In genomic region chr1:20136249-20136648, GRCh38 we compare ENCODE assay signal across 22 cellular contexts. TPM values are rescaled to one million over a fixed set of nuclear protein-coding genes. Genes with fewer than 3 reads are reported as not detected.
DNase-seq lines count a peak whose midpoint lies in the region; ATAC-seq and TF ChIP-seq lines count a peak whose summit lies in the region.
"Had no signal": no experiment of that assay in that cellular context is flagged by ENCODE, and none has a peak within 500 bp of the region (broad histone marks: within the 10 kb centered on the region; RNA-seq: fewer than 3 reads in every experiment).

No MANE protein-coding gene starts in this region.

- no TSS peak for BruUV-seq in PC-9 (replicated peaks; lab: Mats Ljungman, UMichigan)

- H3K4me3 ChIP-seq in PC-9 (no peak overlapping the region), lower leg skin (ENCODE audit: low read depth, poor library complexity, severe bottlenecking) (no peak overlapping the region)
- H3K4me3 ChIP-seq: BLaER1, GM12878, GM23338 had no signal

- WGBS in lower leg skin, 2 donors, result 93 to 96% methylated on average over 3 of the region's 3 CpGs

- H2AFZ ChIP-seq in PC-9, result no peak overlapping the region
- H2AFZ ChIP-seq: GM23338 had no signal

- H3K27ac Mint-ChIP-seq in chondrocyte (ENCODE audit: unreplicated experiment), result no peak overlapping the region
- H3K27ac Mint-ChIP-seq: B cell; CD4-positive, alpha-beta T cell; CD8-positive, alpha-beta memory T cell; GM23338 had no signal

- TF ChIP-seq CTCF in PC-9 (conservative IDR thresholded peaks at IDR 0.05) (no peak), chondrocyte (IDR thresholded peaks at IDR 0.05) (no peak), lower leg skin (IDR thresholded peaks at IDR 0.05) (no peak)

- H3K36me3 ChIP-seq in PC-9 (ENCODE audit: low read depth), result no peaks in the 10 kb centered on the region
- H3K36me3 ChIP-seq: BLaER1 had no signal

- peak overlapping the region; percentile 61 for H3K27ac ChIP-seq in PC-9
- H3K27ac ChIP-seq: 22Rv1, BLaER1, C4-2B had no signal

- TF ChIP-seq POLR2A in lower leg skin (IDR thresholded peaks at IDR 0.05), result no peak

- DNase-seq in activated effector memory CD4-positive, alpha-beta T cell treated with anti-CD3 and anti-CD28 coated beads, Interleukin-2, amount 50 U/mL, for 16 hours, result peak; percentile 4
- DNase-seq in activated effector memory CD4-positive, alpha-beta T cell treated with Interleukin-2 at 50 U/mL for 16 hours, result no peak
- no peak for DNase-seq in PC-9
- DNase-seq in chondrocyte (ENCODE audit: low spot score), result peak; percentile 8
- DNase-seq in posterior vena cava (ENCODE audit: low spot score), result peak; percentile 12
- DNase-seq in lower leg skin (ENCODE audit: low spot score in 2 of 2), result no peak
- DNase-seq: CD4-positive, alpha-beta T cell; CD8-positive, alpha-beta memory T cell; DMS 273 treated with DMSO at 0.1 percent for 48 hours; DMS79; EL; GDM1; H7; HCEC 1CT had no signal

- POLR2A ChIA-PET in PC-9 (lab: Charles Lee; ENCODE audit: unreplicated experiment), result no interaction called here

- H3K4me1 Mint-ChIP-seq in chondrocyte (ENCODE audit: low read depth), result no peaks in the 10 kb centered on the region
- H3K4me1 Mint-ChIP-seq: B cell; CD8-positive, alpha-beta memory T cell; GM23338 had no signal

- no peak overlapping the region for H3K4me3 Mint-ChIP-seq in chondrocyte (ENCODE audit: unreplicated experiment)
- H3K4me3 Mint-ChIP-seq: B cell; CD4-positive, alpha-beta T cell; CD8-positive, alpha-beta memory T cell; GM23338 had no signal

- no peaks in the 10 kb centered on the region for H4K20me1 ChIP-seq in PC-9 (ENCODE audit: insufficient read depth)
- H4K20me1 ChIP-seq: BLaER1 had no signal

- ATAC-seq in HG03460 (IDR thresholded peaks at IDR 0.05; ENCODE audit: unreplicated experiment), result no peak
- no peak for ATAC-seq in HG03442 (IDR thresholded peaks at IDR 0.05; ENCODE audit: unreplicated experiment)
- ATAC-seq: GM12878, GM23338 had no signal

- H3F3A ChIP-seq in PC-9 (ENCODE audit: insufficient read depth, low read depth), result peaks cover 7% of the 10 kb centered on the region; the same call in 1 of the 2 replicates

- H3K9me2 ChIP-seq in PC-9 (ENCODE audit: insufficient read depth), result no peaks in the 10 kb centered on the region

- no peaks in the 10 kb centered on the region for H3K27me3 ChIP-seq in PC-9 (ENCODE audit: insufficient read depth, low read depth)
- H3K27me3 ChIP-seq: BLaER1 had no signal

- H3K4me2 ChIP-seq in PC-9, result peak overlapping the region; percentile 53; the same call in 1 of the 2 replicates
- H3K4me2 ChIP-seq: BLaER1, GM23338 had no signal

- H3K27me3 Mint-ChIP-seq in chondrocyte (ENCODE audit: low read depth), result peaks cover 23% of the 10 kb centered on the region

- H3K79me2 ChIP-seq in PC-9 (ENCODE audit: low read depth), result no peaks in the 10 kb centered on the region

- no peaks in the 10 kb centered on the region for H3K36me3 Mint-ChIP-seq in chondrocyte (ENCODE audit: low read depth)
- H3K36me3 Mint-ChIP-seq: CD8-positive, alpha-beta memory T cell had no signal

- H3K9me3 Mint-ChIP-seq in chondrocyte (ENCODE audit: low read depth), result no peaks in the 10 kb centered on the region
- H3K9me3 Mint-ChIP-seq: CD4-positive, alpha-beta T cell had no signal

- H3K9me3 ChIP-seq in PC-9 (ENCODE audit: insufficient read depth, low read depth), result no peaks in the 10 kb centered on the region
- H3K9me3 ChIP-seq: BLaER1 had no signal

- peaks cover 50% of the 10 kb centered on the region for H3K4me1 ChIP-seq in PC-9 (replicated peaks; ENCODE audit: insufficient read depth)

- CTCF ChIA-PET in PC-9 (lab: Charles Lee), result no interaction called here

- intact Hi-C loops in PC-9 (cut with micrococcal nuclease; ENCODE audit: unreplicated experiment), result loop anchor here (5.0 kb wide), 1 partner anchor 34 kb away; no protein-coding TSS in a partner anchor
- intact Hi-C loops in posterior vena cava (cut with DNase I), result no loop called here
- intact Hi-C loops in lower leg skin (cut with DNase I; ENCODE audit: low total_unique reads), result no loop called here

RNA-seq across cellular contexts. Expression of gene PLA2G2F, which starts 2.9 kb away (rescaled TPM):
- total RNA-seq in PC-9 (2021) (0.20 TPM in 1 of 2 replicates, not detected in the other), chondrocyte (not detected in 3 replicates), posterior vena cava (not detected), lower leg skin (10 to 100 TPM; 19.9 to 29.0 (median 24.6) TPM)
- total RNA-seq: B cell; CD4-positive, alpha-beta T cell; CD8-positive, alpha-beta memory T cell; GM12878; GM23338; H7 had no signal

RNA-seq across cellular contexts. Expression of gene PLA2G2D, which starts 16.9 kb away (rescaled TPM):
- total RNA-seq in PC-9 (2021), result not detected in 2 replicates
- not detected in 3 replicates for total RNA-seq in chondrocyte
- total RNA-seq in posterior vena cava, result not detected
- not detected for total RNA-seq in lower leg skin
- total RNA-seq: CD4-positive, alpha-beta T cell; CD8-positive, alpha-beta memory T cell; GM23338; H7 had no signal

RNA-seq across cellular contexts. Expression of gene UBXN10, which starts 49.6 kb away (rescaled TPM):
- 9.4 and 11.9 TPM in 2 replicates for total RNA-seq in PC-9 (2021)
- total RNA-seq in chondrocyte, result not detected in 3 replicates
- total RNA-seq in posterior vena cava, result under 1 TPM; 0.29 to 0.60 TPM
- total RNA-seq in lower leg skin, result under 1 TPM in 3 of 4 donors, not detected in 1; 0.12 to 0.91 (median 0.81) TPM
- total RNA-seq: GM12878 had no signal

RNA-seq across cellular contexts. Expression of gene PLA2G2C, which starts 50.1 kb away (rescaled TPM):
- total RNA-seq in PC-9 (2021) (0.48 and 0.55 TPM in 2 replicates), chondrocyte (not detected in 3 replicates), posterior vena cava (under 1 TPM; 0.14 to 0.24 TPM), lower leg skin (under 1 TPM in 1 of 4 donors, not detected in 3; 0.10 TPM)
- total RNA-seq: B cell; CD4-positive, alpha-beta T cell; CD8-positive, alpha-beta memory T cell; GM12878; GM23338; H7 had no signal

Comparison
In these comparisons a context has a peak if more than half of its experiments do, and no peak if none do; other contexts are left out.
1. DNase-seq: peak in activated effector memory CD4-positive, alpha-beta T cell treated with anti-CD3 and anti-CD28 coated beads, Interleukin-2, amount 50 U/mL, for 16 hours (single experiment), chondrocyte (single experiment) and posterior vena cava (single experiment); none in activated effector memory CD4-positive, alpha-beta T cell treated with Interleukin-2 at 50 U/mL for 16 hours (single experiment), PC-9 (0 of 2) and lower leg skin (0 of 2).
2. RNA of gene PLA2G2F, which starts 2.9 kb away (total RNA-seq): 19.9 to 29.0 TPM in lower leg skin; 0.20 TPM in PC-9, not detected in chondrocyte and not detected in posterior vena cava; every median in the first group is over 10 times any median in the second.